8 cellular contexts compared by ENCODE assay signal in the genomic region with DNA sequence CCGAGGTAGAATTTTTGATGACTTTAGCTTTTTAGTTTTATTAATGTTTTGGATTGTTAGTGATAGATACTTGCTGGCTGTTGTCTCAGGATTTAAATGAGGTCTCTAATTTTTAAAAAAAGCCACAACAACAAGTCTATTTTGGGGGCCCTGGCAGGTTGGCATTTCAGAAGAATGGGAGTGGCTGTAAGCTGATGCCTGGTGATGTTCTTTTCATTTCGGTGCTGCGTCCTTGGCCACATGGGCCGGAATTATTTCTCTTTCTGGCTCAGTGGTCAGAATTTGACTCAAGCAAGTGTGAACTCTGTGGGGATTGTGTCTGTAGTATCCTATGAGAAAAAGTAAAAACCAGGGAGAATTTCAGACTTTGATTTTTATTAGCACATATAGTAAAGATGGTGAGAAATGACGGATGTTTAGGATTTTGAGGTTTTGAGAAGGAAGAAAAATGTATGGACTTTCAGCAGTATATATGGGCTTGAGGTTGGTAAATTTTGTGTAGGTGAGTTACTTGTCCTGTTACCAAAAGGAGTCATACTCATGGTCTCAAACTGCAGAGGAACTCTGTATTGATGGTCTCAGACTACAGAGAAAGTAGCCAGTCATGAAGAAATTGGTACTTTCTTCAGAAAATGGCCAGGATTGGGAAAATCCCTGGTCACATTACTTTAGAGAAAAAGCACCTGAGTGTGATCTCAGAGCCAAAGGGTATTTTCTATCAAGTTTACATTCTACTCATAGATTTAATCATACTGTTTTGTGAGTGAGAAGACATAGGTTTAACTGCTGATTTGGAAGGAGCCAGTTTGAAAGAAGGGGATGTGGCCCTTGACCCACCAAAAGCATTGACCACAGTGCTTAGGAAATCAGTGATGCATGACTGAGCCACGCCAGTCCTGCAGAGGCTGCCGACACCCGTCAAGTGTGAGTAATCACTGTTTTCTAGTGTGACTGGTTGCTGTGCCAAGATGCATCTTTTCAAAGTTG.
A peak's percentile ranks its signal among the peaks of the same experiment; 100 is the strongest.
DNase-seq lines count a peak whose midpoint lies in the region; ATAC-seq and TF ChIP-seq lines count a peak whose summit lies in the region.

No MANE protein-coding gene starts in this region.

- POLR2A ChIA-PET in RWPE1 (lab: Yijun Ruan, JAX; ENCODE audit: low non-redundant PET): no interaction called here

- ATAC-seq in HG02970 (IDR thresholded peaks at IDR 0.05; ENCODE audit: low FRiP score, unreplicated experiment): peak; percentile 37
- ATAC-seq in effector memory CD8-positive, alpha-beta T cell (replicated peaks): peak; percentile 3

- H3K27me3 ChIP-seq in neutrophil: no peaks in the 10 kb centered on the region

- peaks cover 58% of the 10 kb centered on the region for H3K36me3 Mint-ChIP-seq in effector memory CD8-positive, alpha-beta T cell (ENCODE audit: insufficient read depth)

- peaks cover 57 to 76% of the 10 kb centered on the region in 2 donors for H3K4me1 Mint-ChIP-seq in effector memory CD8-positive, alpha-beta T cell (ENCODE audit: low read depth in 2 of 2)

- H3K27me3 Mint-ChIP-seq in effector memory CD8-positive, alpha-beta T cell: no peaks in the 10 kb centered on the region

- peak overlapping the region; percentile 82 to 96 for H3K4me3 Mint-ChIP-seq in effector memory CD8-positive, alpha-beta T cell

- no peaks in the 10 kb centered on the region for H3K9me3 Mint-ChIP-seq in effector memory CD8-positive, alpha-beta T cell

- H3K36me3 ChIP-seq in neutrophil: peaks cover 74% of the 10 kb centered on the region

- no peaks in the 10 kb centered on the region for H3K9me3 ChIP-seq in neutrophil

- DNase-seq in activated gamma-delta T cell treated with Interleukin-2 at 50 U/mL for 16 hours: peak; percentile 20
- no peak for DNase-seq in activated gamma-delta T cell (lab: John Stamatoyannopoulos, UW)
- DNase-seq in RWPE1 (ENCODE audit: low spot score): peak; percentile 64
- DNase-seq in effector memory CD8-positive, alpha-beta T cell: peak in 1 of 3 experiments; percentile 10
- no peak for DNase-seq in NCI-H1105 treated with DMSO at 0.1 percent for 48 hours (lab: John Stamatoyannopoulos, UW)
- DNase-seq in NCI-H446 treated with DMSO at 0.1 percent for 48 hours (lab: John Stamatoyannopoulos, UW): no peak

- H3K27ac ChIP-seq in RWPE1 (no peak overlapping the region; the same call in 1 of the 2 replicates), neutrophil (peak overlapping the region; percentile 75)

- peak overlapping the region; percentile 99 for H3K27ac Mint-ChIP-seq in effector memory CD8-positive, alpha-beta T cell

- TF ChIP-seq CTCF in RWPE1 (conservative IDR thresholded peaks at IDR 0.05; ENCODE audit: low read depth): no peak
- no peak for TF ChIP-seq CTCF in neutrophil (IDR thresholded peaks at IDR 0.05)

- H3K4me1 ChIP-seq in neutrophil (ENCODE audit: control insufficient read depth in 1 of 2, insufficient read depth in 1 of 2, low read depth in 1 of 2, low read length in 1 of 2): peaks cover 57% of the 10 kb centered on the region in 2 experiments

- peak overlapping the region in 1 of 2 experiments; percentile 23 for H3K4me3 ChIP-seq in neutrophil (ENCODE audit: low read depth in 1 of 2, low read length in 1 of 2)

- CTCF ChIA-PET in RWPE1 (lab: Yijun Ruan, JAX): no interaction called here

Comparison
In these comparisons a context has a peak if more than half of its experiments do, and no peak if none do; other contexts are left out.
1. DNase-seq: peak in activated gamma-delta T cell treated with Interleukin-2 at 50 U/mL for 16 hours (single experiment) and RWPE1 (single experiment); none in activated gamma-delta T cell (single experiment), NCI-H1105 treated with DMSO at 0.1 percent for 48 hours (single experiment) and NCI-H446 treated with DMSO at 0.1 percent for 48 hours (single experiment).